Comparison of ENCODE assay signal across 18 cellular contexts in the genomic region with DNA sequence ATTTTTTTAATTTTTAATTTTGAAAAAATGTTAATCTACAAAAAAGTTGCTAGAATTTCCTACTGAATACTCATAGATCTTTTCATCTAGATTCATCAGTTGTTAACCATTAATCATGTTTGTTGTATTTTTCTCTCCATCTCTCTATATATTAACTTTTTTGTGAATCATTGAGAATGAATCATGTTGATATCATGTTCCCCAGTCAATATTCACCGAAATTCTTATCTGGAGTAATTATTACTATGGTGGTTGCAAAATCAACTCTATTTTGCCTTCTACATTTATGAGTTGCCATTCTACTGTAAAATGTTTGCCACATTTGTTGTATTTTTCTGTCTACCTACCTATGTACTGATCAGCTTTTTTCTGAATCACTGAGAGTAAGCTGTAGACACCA.
A peak's percentile ranks its signal among the peaks of the same experiment; 100 is the strongest.
DNase-seq lines count a peak whose midpoint lies in the region; ATAC-seq, FAIRE-seq and TF ChIP-seq lines count a peak whose summit lies in the region.
"Had no signal": no experiment of that assay in that cellular context is flagged by ENCODE, and none has a peak within 500 bp of the region (broad histone marks: within the 10 kb centered on the region; RNA-seq: fewer than 3 reads in every experiment).

No MANE protein-coding gene starts in this region.

- no peaks in the 10 kb centered on the region for H3K79me2 ChIP-seq in keratinocyte (ENCODE audit: control insufficient read depth, insufficient read depth, low read length)

- no peaks in the 10 kb centered on the region for H3K79me1 ChIP-seq in IMR-90 (ENCODE audit: low read depth in 1 of 2, low read length in 2 of 2)

- in situ Hi-C loops in IMR-90 (cut with MboI; ENCODE audit: low sequenced_read_pairs): no loop called here

- H4K8ac ChIP-seq in IMR-90 (ENCODE audit: low read depth in 2 of 2, low read length in 2 of 2): no peak overlapping the region

- H3K4ac ChIP-seq in IMR-90 (ENCODE audit: low read depth, low read length): no peak overlapping the region

- H3K9me3 Mint-ChIP-seq in chondrocyte (ENCODE audit: low read depth) (peaks cover 8% of the 10 kb centered on the region), type B pancreatic cell (peaks cover 2% of the 10 kb centered on the region)
- H3K9me3 Mint-ChIP-seq in naive thymus-derived CD4-positive, alpha-beta T cell: peaks cover 0 to 49% (median 14%) of the 10 kb centered on the region in 11 donors
- H3K9me3 Mint-ChIP-seq: activated T-helper 17 cell treated with anti-CD3 and anti-CD28 coated beads, Interleukin-2, amount 50 U/mL, for 72 hours had no signal

- H3K27ac Mint-ChIP-seq in chondrocyte (ENCODE audit: unreplicated experiment): peak overlapping the region; percentile 70
- H3K27ac Mint-ChIP-seq in type B pancreatic cell: no peak overlapping the region
- no peak overlapping the region for H3K27ac Mint-ChIP-seq in naive thymus-derived CD4-positive, alpha-beta T cell
- H3K27ac Mint-ChIP-seq: activated CD4-positive, alpha-beta T cell treated with anti-CD3 and anti-CD28 coated beads, Interleukin-2, amount 10 ng/mL, durations not matched to agents 7 days and 5 days; activated naive CD8-positive, alpha-beta T cell treated with anti-CD3 and anti-CD28 coated beads, Interleukin-2, amount 10 ng/mL, durations not matched to agents 7 days and 5 days; activated T-helper 17 cell treated with anti-CD3 and anti-CD28 coated beads, Interleukin-2, amount 50 U/mL, for 72 hours; brain had no signal

- no peak for ATAC-seq in IMR-90 (ENCODE audit: low read depth)
- no peak for ATAC-seq in GM19452 (IDR thresholded peaks at IDR 0.05; ENCODE audit: unreplicated experiment)
- no peak for ATAC-seq in naive thymus-derived CD4-positive, alpha-beta T cell
- ATAC-seq: activated T-helper 17 cell treated with anti-CD3 and anti-CD28 coated beads, Interleukin-2, amount 50 U/mL, for 72 hours had no signal

- no peak overlapping the region for H2BK15ac ChIP-seq in IMR-90 (ENCODE audit: low read depth, low read length)

- H3K9ac ChIP-seq in IMR-90 (ENCODE audit: low read depth, low read length): no peak overlapping the region
- H3K9ac ChIP-seq in keratinocyte (ENCODE audit: control insufficient read depth, extremely low read depth, insufficient read depth, low read length): no peak overlapping the region

- DNase-seq in IMR-90 (peak; percentile 49), chondrocyte (ENCODE audit: low spot score) (no peak), keratinocyte (ENCODE audit: low read depth, low spot score) (no peak), type B pancreatic cell (ENCODE audit: extremely low spot score, unreplicated experiment) (no peak), HTR-8/SVneo (ENCODE audit: insufficient read length, low spot score) (no peak)
- DNase-seq in naive thymus-derived CD4-positive, alpha-beta T cell: no peak
- DNase-seq: activated CD4-positive, alpha-beta T cell treated with anti-CD3 and anti-CD28 coated beads, Interleukin-2, amount 10 ng/mL, durations not matched to agents 7 days and 5 days; activated naive CD8-positive, alpha-beta T cell treated with anti-CD3 and anti-CD28 coated beads, Interleukin-2, amount 10 ng/mL, durations not matched to agents 7 days and 5 days; C1 segment of cervical spinal cord; DMS 273 treated with DMSO at 0.1 percent for 48 hours; NCI-H146; NCI-H748 treated with DMSO at 0.1 percent for 48 hours; SJCRH30 had no signal

- H2BK120ac ChIP-seq in IMR-90 (ENCODE audit: low read depth, low read length): no peak overlapping the region

- intact Hi-C loops in IMR-90 (cut with micrococcal nuclease): no loop called here
- intact Hi-C loops in naive thymus-derived CD4-positive, alpha-beta T cell (cut with micrococcal nuclease): no loop called here

- H3K9me3 ChIP-seq in IMR-90 (ENCODE audit: control insufficient read depth, insufficient read depth, low read length) (peaks cover 3% of the 10 kb centered on the region), keratinocyte (ENCODE audit: control insufficient read depth, low read depth, low read length) (no peaks in the 10 kb centered on the region)
- H3K9me3 ChIP-seq in naive thymus-derived CD4-positive, alpha-beta T cell (ENCODE audit: control insufficient read depth in 2 of 3, low read length in 3 of 3): peaks cover 0 to 12% (median 0%) of the 10 kb centered on the region in 3 experiments
- H3K9me3 ChIP-seq: SJCRH30 had no signal

- H3K27ac ChIP-seq in IMR-90 (ENCODE audit: insufficient read depth, low read length): no peak overlapping the region
- peak overlapping the region; percentile 80 for H3K27ac ChIP-seq in keratinocyte (ENCODE audit: control insufficient read depth, insufficient read depth, low read length)
- H3K27ac ChIP-seq in naive thymus-derived CD4-positive, alpha-beta T cell (ENCODE audit: low read depth, low read length): no peak overlapping the region
- H3K27ac ChIP-seq: SJCRH30, VCaP had no signal

- H3K27me3 Mint-ChIP-seq in chondrocyte (ENCODE audit: low read depth) (no peaks in the 10 kb centered on the region), type B pancreatic cell (no peaks in the 10 kb centered on the region)
- H3K27me3 Mint-ChIP-seq in naive thymus-derived CD4-positive, alpha-beta T cell: no peaks in the 10 kb centered on the region
- H3K27me3 Mint-ChIP-seq: activated CD4-positive, alpha-beta T cell treated with anti-CD3 and anti-CD28 coated beads, Interleukin-2, amount 10 ng/mL, durations not matched to agents 7 days and 5 days; activated naive CD8-positive, alpha-beta T cell treated with anti-CD3 and anti-CD28 coated beads, Interleukin-2, amount 10 ng/mL, durations not matched to agents 7 days and 5 days; activated T-helper 17 cell treated with anti-CD3 and anti-CD28 coated beads, Interleukin-2, amount 50 U/mL, for 72 hours had no signal

- BruUV-seq in IMR-90 (replicated peaks; lab: Mats Ljungman, UMichigan): no TSS peak

- H3K27me3 ChIP-seq in IMR-90 (ENCODE audit: control insufficient read depth, insufficient read depth, low read length): peaks cover 25% of the 10 kb centered on the region
- no peaks in the 10 kb centered on the region for H3K27me3 ChIP-seq in keratinocyte (ENCODE audit: control insufficient read depth, extremely low read depth, insufficient read depth, low read length)
- no peaks in the 10 kb centered on the region for H3K27me3 ChIP-seq in naive thymus-derived CD4-positive, alpha-beta T cell (ENCODE audit: control insufficient read depth in 2 of 2, insufficient read depth in 2 of 2, low read length in 2 of 2)
- H3K27me3 ChIP-seq: SJCRH30 had no signal

- WGBS in IMR-90 (ENCODE audit: extremely low coverage in 2 of 2, insufficient read length in 1 of 2), 2 experiments: no CpG with 5 or more reads among the region's 1 CpG

- no peak for TF ChIP-seq RAD21 in IMR-90 (IDR thresholded peaks at IDR 0.05; ENCODE audit: low read length)

- no peak overlapping the region for H3K23ac ChIP-seq in IMR-90 (ENCODE audit: low read depth, low read length)

- no peak overlapping the region for H3K18ac ChIP-seq in IMR-90 (ENCODE audit: low read depth, low read length)

- no peak overlapping the region for H3K14ac ChIP-seq in IMR-90 (replicated peaks; ENCODE audit: low read depth, low read length)

- H3K4me1 ChIP-seq in IMR-90 (ENCODE audit: control insufficient read depth, insufficient read depth, low read length): peaks cover 3% of the 10 kb centered on the region; the same call in 1 of the 2 replicates
- H3K4me1 ChIP-seq in keratinocyte (ENCODE audit: control insufficient read depth, extremely low read depth, insufficient read depth, low read length): peaks cover 28% of the 10 kb centered on the region
- H3K4me1 ChIP-seq in naive thymus-derived CD4-positive, alpha-beta T cell (ENCODE audit: control insufficient read depth in 2 of 2, insufficient read depth in 2 of 2, low read length in 2 of 2): no peaks in the 10 kb centered on the region
- H3K4me1 ChIP-seq: SJCRH30 had no signal

- dilution Hi-C loops in IMR-90 (cut with HindIII; ENCODE audit: low sequenced_read_pairs, unreplicated experiment) (no loop called here), keratinocyte (cut with MboI; ENCODE audit: extremely low pct_ligation_motif_present, low sequenced_read_pairs) (no loop called here)

- TF ChIP-seq CTCF in IMR-90 (conservative IDR thresholded peaks at IDR 0.05; ENCODE audit: low read depth, low read length) (no peak), chondrocyte (IDR thresholded peaks at IDR 0.05) (no peak), keratinocyte (optimal IDR thresholded peaks at IDR 0.05 in 1 of 3, IDR thresholded peaks at IDR 0.05 in 1 of 3, conservative IDR thresholded peaks at IDR 0.05 in 1 of 3; ENCODE audit: extremely low read depth in 1 of 3, insufficient read depth in 2 of 3, low read length in 3 of 3) (no peak), type B pancreatic cell (conservative IDR thresholded peaks at IDR 0.05) (no peak)

- POLR2A ChIA-PET in IMR-90 (lab: Charles Lee; ENCODE audit: unreplicated experiment): no interaction called here
- POLR2A ChIA-PET in naive thymus-derived CD4-positive, alpha-beta T cell (lab: Charles Lee): no interaction called here

- H2AK5ac ChIP-seq in IMR-90 (ENCODE audit: low read depth, low read length): no peak overlapping the region

- no peak overlapping the region for H2AFZ ChIP-seq in IMR-90 (replicated peaks; ENCODE audit: low read length, poor library complexity)
- no peak overlapping the region for H2AFZ ChIP-seq in keratinocyte (ENCODE audit: control insufficient read depth, low read length)

- CTCF ChIA-PET in IMR-90 (lab: Yijun Ruan, JAX): no interaction called here
- CTCF ChIA-PET in naive thymus-derived CD4-positive, alpha-beta T cell (lab: Charles Lee): interaction anchor here (0.7 kb wide), 1 partner anchor 87 kb away, joined by 3 read pairs; no protein-coding TSS in a partner anchor

- H3K4me1 Mint-ChIP-seq in chondrocyte (ENCODE audit: low read depth) (peaks cover 22% of the 10 kb centered on the region), type B pancreatic cell (ENCODE audit: unreplicated experiment) (no peaks in the 10 kb centered on the region)
- peaks cover 0 to 2% (median 0%) of the 10 kb centered on the region in 7 donors for H3K4me1 Mint-ChIP-seq in naive thymus-derived CD4-positive, alpha-beta T cell
- H3K4me1 Mint-ChIP-seq: activated CD4-positive, alpha-beta T cell treated with anti-CD3 and anti-CD28 coated beads, Interleukin-2, amount 10 ng/mL, durations not matched to agents 7 days and 5 days; activated naive CD8-positive, alpha-beta T cell treated with anti-CD3 and anti-CD28 coated beads, Interleukin-2, amount 10 ng/mL, durations not matched to agents 7 days and 5 days; activated T-helper 17 cell treated with anti-CD3 and anti-CD28 coated beads, Interleukin-2, amount 50 U/mL, for 72 hours had no signal

- no peak overlapping the region for H2BK5ac ChIP-seq in IMR-90 (ENCODE audit: low read depth, low read length, poor library complexity, severe bottlenecking)

- no peak overlapping the region for H2AK9ac ChIP-seq in IMR-90 (replicated peaks; ENCODE audit: low read depth, low read length, poor library complexity)

- TF ChIP-seq POLR2A in IMR-90 (IDR thresholded peaks at IDR 0.05; ENCODE audit: low read depth, low read length): no peak

- H2BK20ac ChIP-seq in IMR-90 (ENCODE audit: low read depth, low read length): no peak overlapping the region

- H4K91ac ChIP-seq in IMR-90 (ENCODE audit: insufficient read depth, low read depth, low read length): no peak overlapping the region

- peaks cover 6% of the 10 kb centered on the region; the same call in 1 of the 2 replicates for H3K9me1 ChIP-seq in IMR-90 (ENCODE audit: insufficient read depth, low read length)
- no peaks in the 10 kb centered on the region for H3K9me1 ChIP-seq in keratinocyte (ENCODE audit: control insufficient read depth, extremely low read depth, insufficient read depth, low read length)

- H3K36me3 Mint-ChIP-seq in chondrocyte (ENCODE audit: low read depth) (no peaks in the 10 kb centered on the region), type B pancreatic cell (no peaks in the 10 kb centered on the region)
- H3K36me3 Mint-ChIP-seq in naive thymus-derived CD4-positive, alpha-beta T cell: peaks cover 5 to 29% (median 10%) of the 10 kb centered on the region in 5 donors
- H3K36me3 Mint-ChIP-seq: brain had no signal

- H3K4me2 ChIP-seq in IMR-90 (ENCODE audit: low read depth, low read length) (no peak overlapping the region), keratinocyte (ENCODE audit: control insufficient read depth, extremely low read depth, insufficient read depth, low read depth, low read length) (no peak overlapping the region)

- no peak overlapping the region for H3K56ac ChIP-seq in IMR-90 (ENCODE audit: extremely low read depth, insufficient read depth, low read length)

- H3K4me3 ChIP-seq in IMR-90 (ENCODE audit: insufficient read depth, low read depth, low read length) (no peak overlapping the region), keratinocyte (ENCODE audit: control insufficient read depth in 2 of 3, extremely low read depth in 1 of 3, insufficient read depth in 2 of 3, low read depth in 1 of 3, low read length in 3 of 3) (no peak overlapping the region)
- no peak overlapping the region for H3K4me3 ChIP-seq in naive thymus-derived CD4-positive, alpha-beta T cell (ENCODE audit: low read length)
- H3K4me3 ChIP-seq: SJCRH30 had no signal

- H4K5ac ChIP-seq in IMR-90 (ENCODE audit: low read depth, low read length): no peak overlapping the region

- H4K20me1 ChIP-seq in IMR-90 (ENCODE audit: insufficient read depth, low read length) (0 out of 2 replicates have a peak, but pooled peaks cover 5% of the 10 kb centered on the region), keratinocyte (ENCODE audit: control insufficient read depth, extremely low read depth, insufficient read depth, low read length) (no peaks in the 10 kb centered on the region)

- FAIRE-seq in A204.1 (lab: Jason Lieb, UNC) (peak; percentile 85), keratinocyte (lab: Jason Lieb, UNC) (no peak), HTR-8/SVneo (lab: Jason Lieb, UNC) (no peak)

- H3K36me3 ChIP-seq in IMR-90 (ENCODE audit: control insufficient read depth, insufficient read depth, low read length) (no peaks in the 10 kb centered on the region), keratinocyte (ENCODE audit: control insufficient read depth in 2 of 2, extremely low read depth in 1 of 2, insufficient read depth in 2 of 2, low read length in 2 of 2) (no peaks in the 10 kb centered on the region)
- no peaks in the 10 kb centered on the region for H3K36me3 ChIP-seq in naive thymus-derived CD4-positive, alpha-beta T cell (ENCODE audit: control insufficient read depth in 2 of 3, insufficient read depth in 3 of 3, low read length in 3 of 3)
- H3K36me3 ChIP-seq: SJCRH30 had no signal

- no peak overlapping the region for H3K4me3 Mint-ChIP-seq in chondrocyte (ENCODE audit: unreplicated experiment)
- no peak overlapping the region for H3K4me3 Mint-ChIP-seq in type B pancreatic cell
- no peak overlapping the region for H3K4me3 Mint-ChIP-seq in naive thymus-derived CD4-positive, alpha-beta T cell
- H3K4me3 Mint-ChIP-seq: activated CD4-positive, alpha-beta T cell treated with anti-CD3 and anti-CD28 coated beads, Interleukin-2, amount 10 ng/mL, durations not matched to agents 7 days and 5 days; activated naive CD8-positive, alpha-beta T cell treated with anti-CD3 and anti-CD28 coated beads, Interleukin-2, amount 10 ng/mL, durations not matched to agents 7 days and 5 days; activated T-helper 17 cell treated with anti-CD3 and anti-CD28 coated beads, Interleukin-2, amount 50 U/mL, for 72 hours; brain had no signal
